In the genomic region with DNA sequence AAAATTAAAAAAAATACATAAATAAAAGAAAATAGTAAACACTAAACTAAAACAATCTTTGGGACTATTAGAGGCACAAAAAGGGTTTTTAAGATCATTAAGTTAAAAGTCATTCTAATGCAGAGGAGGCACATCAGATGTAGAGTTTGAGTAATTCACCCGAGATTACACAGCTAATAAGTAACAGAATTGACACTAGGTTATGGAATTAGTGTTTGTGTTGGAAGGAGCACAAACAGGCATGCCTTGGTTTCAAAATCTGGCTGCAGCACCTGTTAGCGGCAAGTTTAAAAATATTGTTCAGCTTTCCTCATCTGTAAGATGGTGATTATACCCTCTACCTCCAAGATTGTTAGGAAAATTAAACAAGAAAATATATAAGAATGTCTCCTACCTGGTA, we compare ENCODE assay signal across 27 cellular contexts. TPM values are rescaled to one million over a fixed set of nuclear protein-coding genes. Genes with fewer than 3 reads are reported as not detected.
DNase-seq lines count a peak whose midpoint lies in the region; ATAC-seq and TF ChIP-seq lines count a peak whose summit lies in the region.
"Had no signal": no experiment of that assay in that cellular context is flagged by ENCODE, and none has a peak within 500 bp of the region (broad histone marks: within the 10 kb centered on the region; RNA-seq: fewer than 3 reads in every experiment).

No MANE protein-coding gene starts in this region.

- H3K27me3 Mint-ChIP-seq in activated CD4-positive, alpha-beta T cell treated with anti-CD3 and anti-CD28 coated beads for 36 hours, result no peaks in the 10 kb centered on the region
- no peaks in the 10 kb centered on the region for H3K27me3 Mint-ChIP-seq in T-helper 17 cell
- H3K27me3 Mint-ChIP-seq in neural progenitor cell (ENCODE audit: insufficient read depth, low read depth), result no peaks in the 10 kb centered on the region
- no peaks in the 10 kb centered on the region for H3K27me3 Mint-ChIP-seq in Calu3 (ENCODE audit: unreplicated experiment)
- H3K27me3 Mint-ChIP-seq: progenitor cell of endocrine pancreas had no signal

- ATAC-seq in activated CD4-positive, alpha-beta T cell treated with anti-CD3 and anti-CD28 coated beads for 36 hours, result no peak
- no peak for ATAC-seq in T-helper 17 cell
- ATAC-seq in GM18511 (IDR thresholded peaks at IDR 0.05; ENCODE audit: unreplicated experiment), result no peak
- ATAC-seq: activated CD4-positive, CD25-positive, alpha-beta regulatory T cell treated with anti-CD3 and anti-CD28 coated beads, Interleukin-2, amount 50 U/mL, for 24 hours; Panc1 had no signal

- peak overlapping the region; percentile 15 for H3K9ac ChIP-seq in neural progenitor cell

- no peak for TF ChIP-seq CTCF in kidney epithelial cell (IDR thresholded peaks at IDR 0.05; ENCODE audit: insufficient read depth, low read length, poor library complexity, severe bottlenecking)
- TF ChIP-seq CTCF in neural progenitor cell (IDR thresholded peaks at IDR 0.05), result no peak
- no peak for TF ChIP-seq CTCF in Calu3 (IDR thresholded peaks at IDR 0.05; ENCODE audit: unreplicated experiment)

- CTCF ChIA-PET in activated CD4-positive, alpha-beta T cell treated with anti-CD3 and anti-CD28 coated beads for 36 hours (lab: Charles Lee), result interaction anchor here (1.1 to 2.2 kb wide), 4 partner anchors 9 to 29 kb away, joined by 3 to 5 read pairs (median 4); no protein-coding TSS in a partner anchor
- CTCF ChIA-PET in Calu3 (lab: Charles Lee), result interaction anchor here (0.7 to 1.6 kb wide), 2 partner anchors 12 to 23 kb away, joined by 3 read pairs; no protein-coding TSS in a partner anchor

- no peaks in the 10 kb centered on the region for H3F3A ChIP-seq in neural progenitor cell (ENCODE audit: low read depth)

- H3K9me3 ChIP-seq in T-helper 17 cell (ENCODE audit: control insufficient read depth, low read length, poor library complexity, severe bottlenecking), result no peaks in the 10 kb centered on the region
- no peaks in the 10 kb centered on the region for H3K9me3 ChIP-seq in neural progenitor cell (ENCODE audit: low read depth)
- H3K9me3 ChIP-seq: breast epithelium, suprapubic skin had no signal

- no peaks in the 10 kb centered on the region for H3K27me3 ChIP-seq in kidney epithelial cell (ENCODE audit: control insufficient read depth, insufficient read depth, low read length)
- H3K27me3 ChIP-seq in neural progenitor cell, result no peaks in the 10 kb centered on the region
- H3K27me3 ChIP-seq: breast epithelium, suprapubic skin had no signal

- no peaks in the 10 kb centered on the region for H4K20me1 ChIP-seq in neural progenitor cell (ENCODE audit: low read depth)

- H3K79me2 ChIP-seq in neural progenitor cell (ENCODE audit: low read depth), result no peaks in the 10 kb centered on the region

- H3K4me3 Mint-ChIP-seq in activated CD4-positive, alpha-beta T cell treated with anti-CD3 and anti-CD28 coated beads for 36 hours, result no peak overlapping the region
- H3K4me3 Mint-ChIP-seq in T-helper 17 cell (no peak overlapping the region), neural progenitor cell (no peak overlapping the region), Calu3 (ENCODE audit: low read depth, unreplicated experiment) (no peak overlapping the region)
- H3K4me3 Mint-ChIP-seq: H9 had no signal

- H3K4me1 ChIP-seq in neural progenitor cell, result no peaks in the 10 kb centered on the region
- H3K4me1 ChIP-seq: breast epithelium had no signal

- peaks cover 36% of the 10 kb centered on the region for H3K36me3 Mint-ChIP-seq in activated CD4-positive, alpha-beta T cell treated with anti-CD3 and anti-CD28 coated beads for 36 hours (ENCODE audit: low read depth)
- H3K36me3 Mint-ChIP-seq in T-helper 17 cell (ENCODE audit: low read depth), result peaks cover 7% of the 10 kb centered on the region
- peaks cover 2% of the 10 kb centered on the region for H3K36me3 Mint-ChIP-seq in neural progenitor cell
- peaks cover 12% of the 10 kb centered on the region for H3K36me3 Mint-ChIP-seq in Calu3 (ENCODE audit: insufficient read depth, unreplicated experiment)

- no TSS peak for BruUV-seq in Calu3 (replicated peaks; lab: Mats Ljungman, UMichigan)

- intact Hi-C loops in activated CD4-positive, alpha-beta T cell treated with anti-CD3 and anti-CD28 coated beads for 36 hours (cut with DNase I, micrococcal nuclease), result no loop called here
- intact Hi-C loops in Calu3 (cut with micrococcal nuclease; ENCODE audit: unreplicated experiment), result loop anchor here (2.0 kb wide), 2 partner anchors 15 to 27 kb away; no protein-coding TSS in a partner anchor

- no peak overlapping the region for H3K27ac ChIP-seq in neural progenitor cell
- H3K27ac ChIP-seq: 22Rv1, suprapubic skin had no signal

- no peak overlapping the region for H3K4me2 ChIP-seq in neural progenitor cell

- H3K4me3 ChIP-seq in kidney epithelial cell (ENCODE audit: low read depth, low read length), result no peak overlapping the region
- H3K4me3 ChIP-seq in neural progenitor cell, result no peak overlapping the region
- H3K4me3 ChIP-seq: breast epithelium, lung, suprapubic skin had no signal

- peaks cover 83% of the 10 kb centered on the region for H3K4me1 Mint-ChIP-seq in activated CD4-positive, alpha-beta T cell treated with anti-CD3 and anti-CD28 coated beads for 36 hours
- peaks cover 45% of the 10 kb centered on the region for H3K4me1 Mint-ChIP-seq in T-helper 17 cell
- H3K4me1 Mint-ChIP-seq in neural progenitor cell, result peaks cover 4% of the 10 kb centered on the region
- H3K4me1 Mint-ChIP-seq in Calu3 (ENCODE audit: low read depth, unreplicated experiment), result peaks cover 30% of the 10 kb centered on the region

- H3K36me3 ChIP-seq in kidney epithelial cell (ENCODE audit: control insufficient read depth, insufficient read depth, low read length), result no peaks in the 10 kb centered on the region
- peaks cover under 1% of the 10 kb centered on the region for H3K36me3 ChIP-seq in neural progenitor cell
- H3K36me3 ChIP-seq: breast epithelium had no signal

- H3K9me3 Mint-ChIP-seq in activated CD4-positive, alpha-beta T cell treated with anti-CD3 and anti-CD28 coated beads for 36 hours (ENCODE audit: low read depth), result no peaks in the 10 kb centered on the region
- H3K9me3 Mint-ChIP-seq in neural progenitor cell, result no peaks in the 10 kb centered on the region
- H3K9me3 Mint-ChIP-seq in Calu3 (ENCODE audit: low read depth, unreplicated experiment), result no peaks in the 10 kb centered on the region
- H3K9me3 Mint-ChIP-seq: H9 had no signal

- H3K27ac Mint-ChIP-seq in activated CD4-positive, alpha-beta T cell treated with anti-CD3 and anti-CD28 coated beads for 36 hours, result peak overlapping the region; percentile 61
- H3K27ac Mint-ChIP-seq in T-helper 17 cell (peak overlapping the region; percentile 92), neural progenitor cell (no peak overlapping the region), Calu3 (ENCODE audit: unreplicated experiment) (no peak overlapping the region)

- POLR2A ChIA-PET in activated CD4-positive, alpha-beta T cell treated with anti-CD3 and anti-CD28 coated beads for 36 hours (lab: Charles Lee), result interaction anchor here (0.6 to 1.2 kb wide), 2 partner anchors 15 to 284 kb away, joined by 3 to 4 read pairs; no protein-coding TSS in a partner anchor

- no peak overlapping the region for H2AFZ ChIP-seq in neural progenitor cell (replicated peaks)

- DNase-seq in activated CD4-positive, alpha-beta T cell treated with anti-CD3 and anti-CD28 coated beads for 36 hours, result no peak
- DNase-seq in activated CD4-positive, alpha-beta T cell treated with anti-CD3 and anti-CD28 coated beads for 48 hours, result no peak
- DNase-seq in T-helper 17 cell (no peak), kidney epithelial cell (ENCODE audit: low read depth) (peak; percentile 10), neural progenitor cell (ENCODE audit: low spot score) (no peak), NCI-H1092 (lab: John Stamatoyannopoulos, UW) (no peak), Calu3 (no peak)
- DNase-seq: activated gamma-delta T cell; activated T-cell treated with anti-CD3 and anti-CD28 coated beads for 4 hours; amygdala; effector CD4-positive, alpha-beta T cell; H9; islet precursor cell; NCI-H1105; NCI-H2029; NCI-H526 treated with DMSO at 0.1 percent for 48 hours; SIG-M5; stimulated activated CD4-positive, alpha-beta T cell treated with anti-CD3 and anti-CD28 coated beads, Interleukin-15, amount 100 ng/mL, for 24 hours; stimulated activated naive CD4-positive, alpha-beta T cell had no signal

RNA-seq across cellular contexts. Expression of a gene that starts 39.0 kb away (rescaled TPM):
- total RNA-seq in activated CD4-positive, alpha-beta T cell treated with anti-CD3 and anti-CD28 coated beads for 36 hours, result 10 to 100 TPM; 30.8 to 32.0 TPM
- 10 to 100 TPM; 56.7 to 57.9 TPM for total RNA-seq in T-helper 17 cell
- 16.0 and 16.8 TPM in 2 replicates for total RNA-seq in kidney epithelial cell
- 40.3 and 48.4 TPM in 2 replicates for total RNA-seq in neural progenitor cell (ENCODE audit: low replicate concordance)
- 29.2 and 37.4 TPM in 2 replicates for total RNA-seq in Calu3 (2022)

Comparison
In these comparisons a context has a peak if more than half of its experiments do, and no peak if none do; other contexts are left out.
1. H3K27ac Mint-ChIP-seq: peak in activated CD4-positive, alpha-beta T cell treated with anti-CD3 and anti-CD28 coated beads for 36 hours (single experiment) and T-helper 17 cell (single experiment); none in neural progenitor cell (single experiment) and Calu3 (single experiment).